8 cellular contexts compared by ENCODE assay signal in the genomic region with DNA sequence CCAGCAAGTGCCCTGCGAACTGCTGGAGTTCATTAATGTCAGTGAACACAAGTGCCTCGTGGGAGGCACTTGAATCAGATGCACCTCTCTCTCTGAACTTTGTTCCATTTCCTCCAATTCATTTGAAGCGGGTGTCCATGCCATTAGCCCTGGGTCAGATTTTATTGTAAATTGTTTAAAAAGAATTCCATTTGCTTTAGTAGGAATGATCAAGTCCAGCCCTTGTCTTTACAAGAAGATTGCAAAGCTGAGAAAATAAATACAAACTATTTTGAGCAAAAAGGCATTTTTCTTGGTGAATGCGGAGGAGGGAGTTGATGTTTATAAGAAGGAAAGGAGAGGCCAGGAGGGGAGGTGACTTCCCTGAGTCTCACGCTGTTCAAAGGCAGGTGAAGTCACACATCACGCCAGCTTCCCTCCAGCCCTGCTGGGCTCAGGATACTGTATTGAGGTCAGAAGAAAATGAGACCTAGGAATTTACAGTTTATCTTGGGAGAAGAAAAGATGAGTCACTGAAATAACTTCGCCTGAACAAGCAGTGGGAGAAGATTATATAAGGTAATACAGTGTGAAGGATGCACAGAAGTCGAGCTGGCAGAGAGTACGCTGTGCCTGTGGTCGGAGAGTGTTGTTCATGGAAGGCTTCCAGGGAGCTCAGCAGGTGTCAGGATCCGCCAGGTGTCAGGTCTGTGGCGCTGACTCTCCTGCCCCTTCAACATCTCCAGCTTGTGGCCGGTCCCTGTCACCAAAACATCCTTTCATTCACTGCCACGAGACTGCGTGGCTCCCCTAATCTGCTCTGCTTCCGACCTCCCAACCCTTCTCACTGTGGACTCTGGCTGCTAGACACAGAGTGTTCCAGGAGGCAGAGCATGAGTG. TPM values are rescaled to one million over a fixed set of nuclear protein-coding genes. Genes with fewer than 3 reads are reported as not detected.
A peak's percentile ranks its signal among the peaks of the same experiment; 100 is the strongest.
DNase-seq lines count a peak whose midpoint lies in the region; ATAC-seq, FAIRE-seq and TF ChIP-seq lines count a peak whose summit lies in the region.

No MANE protein-coding gene starts in this region.

- no peak for FAIRE-seq in small intestine (lab: Jason Lieb, UNC)

- no peaks in the 10 kb centered on the region for H3K4me1 ChIP-seq in small intestine (ENCODE audit: control insufficient read depth in 2 of 2, insufficient read depth in 1 of 2, low read depth in 1 of 2, low read length in 1 of 2)

- TF ChIP-seq CTCF in RWPE1 (conservative IDR thresholded peaks at IDR 0.05; ENCODE audit: low read depth) (no peak), foreskin fibroblast (IDR thresholded peaks at IDR 0.05; ENCODE audit: low read depth, low read length) (no peak)
- no peak for TF ChIP-seq CTCF in activated CD8-positive, alpha-beta T cell treated with anti-CD3 and anti-CD28 coated beads for 36 hours (IDR thresholded peaks at IDR 0.05)

- no peaks in the 10 kb centered on the region for H3K36me3 ChIP-seq in small intestine (ENCODE audit: control insufficient read depth in 2 of 2, insufficient read depth in 2 of 2, low read length in 2 of 2)

- H3K9me3 ChIP-seq in small intestine (ENCODE audit: control insufficient read depth, low read depth): no peaks in the 10 kb centered on the region

- no peak overlapping the region for H3K4me3 Mint-ChIP-seq in activated CD8-positive, alpha-beta T cell treated with anti-CD3 and anti-CD28 coated beads for 36 hours

- POLR2A ChIA-PET in RWPE1 (lab: Yijun Ruan, JAX; ENCODE audit: low non-redundant PET): no interaction called here
- POLR2A ChIA-PET in activated CD8-positive, alpha-beta T cell treated with anti-CD3 and anti-CD28 coated beads for 36 hours (lab: Charles Lee): interaction anchor here (0.6 kb wide), 1 partner anchor 172 kb away, joined by 3 read pairs; no protein-coding TSS in a partner anchor

- H3K4me3 ChIP-seq in foreskin fibroblast (ENCODE audit: low read depth in 1 of 2, low read length in 2 of 2) (no peak overlapping the region), small intestine (ENCODE audit: low read depth in 1 of 2, low read length in 2 of 2) (no peak overlapping the region)

- no peaks in the 10 kb centered on the region for H3K4me1 Mint-ChIP-seq in activated CD8-positive, alpha-beta T cell treated with anti-CD3 and anti-CD28 coated beads for 36 hours (ENCODE audit: low read depth)

- intact Hi-C loops in activated CD8-positive, alpha-beta T cell treated with anti-CD3 and anti-CD28 coated beads for 36 hours (cut with micrococcal nuclease): no loop called here

- peaks cover 6% of the 10 kb centered on the region for H3K27me3 Mint-ChIP-seq in activated CD8-positive, alpha-beta T cell treated with anti-CD3 and anti-CD28 coated beads for 36 hours

- no peak for ATAC-seq in GM19467 (IDR thresholded peaks at IDR 0.05; ENCODE audit: unreplicated experiment)
- no peak for ATAC-seq in activated CD8-positive, alpha-beta T cell treated with anti-CD3 and anti-CD28 coated beads for 36 hours

- DNase-seq in HS-5 (ENCODE audit: low read depth) (peak; percentile 25), RWPE1 (ENCODE audit: low spot score) (peak; percentile 79), foreskin fibroblast (peak; percentile 17 to 64), small intestine (peak; percentile 25), AML-193 (lab: John Stamatoyannopoulos, UW) (no peak), medulla oblongata (ENCODE audit: extremely low spot score) (no peak)
- no peak for DNase-seq in activated CD8-positive, alpha-beta T cell treated with anti-CD3 and anti-CD28 coated beads for 36 hours

- 12 to 42% (median 19%) methylated on average over 16 of the region's 16 CpGs for WGBS in small intestine, 3 donors

- CTCF ChIA-PET in RWPE1 (lab: Yijun Ruan, JAX): interaction anchor here (0.5 to 1.3 kb wide), 3 partner anchors 27 to 49 kb away, joined by 3 to 4 read pairs (median 4); no protein-coding TSS in a partner anchor
- CTCF ChIA-PET in activated CD8-positive, alpha-beta T cell treated with anti-CD3 and anti-CD28 coated beads for 36 hours (lab: Charles Lee): no interaction called here

- no peaks in the 10 kb centered on the region for H3K27me3 ChIP-seq in small intestine (ENCODE audit: control insufficient read depth in 2 of 2, insufficient read depth in 2 of 2, low read length in 2 of 2)

- no peaks in the 10 kb centered on the region for H3K9me3 Mint-ChIP-seq in activated CD8-positive, alpha-beta T cell treated with anti-CD3 and anti-CD28 coated beads for 36 hours

- H3K27ac Mint-ChIP-seq in activated CD8-positive, alpha-beta T cell treated with anti-CD3 and anti-CD28 coated beads for 36 hours: no peak overlapping the region

- H3K36me3 Mint-ChIP-seq in activated CD8-positive, alpha-beta T cell treated with anti-CD3 and anti-CD28 coated beads for 36 hours (ENCODE audit: low read depth): no peaks in the 10 kb centered on the region

- H3K27ac ChIP-seq in RWPE1: no peak overlapping the region
- H3K27ac ChIP-seq in small intestine (ENCODE audit: low read depth in 1 of 2, low read length in 1 of 2): no peak overlapping the region

RNA-seq across cellular contexts. Expression of a gene that starts 36.5 kb away (rescaled TPM):
- polyA plus RNA-seq in small intestine: under 1 TPM in 1 of 3 donors, not detected in 2; 0.88 TPM
- total RNA-seq in activated CD8-positive, alpha-beta T cell treated with anti-CD3 and anti-CD28 coated beads for 36 hours: under 1 TPM; 0.16 to 0.23 TPM

Comparison
In these comparisons a context has a peak if more than half of its experiments do, and no peak if none do; other contexts are left out.
1. DNase-seq: peak in HS-5 (single experiment), RWPE1 (single experiment), foreskin fibroblast (2 of 2) and small intestine (single experiment); none in AML-193 (0 of 2), activated CD8-positive, alpha-beta T cell treated with anti-CD3 and anti-CD28 coated beads for 36 hours (single experiment) and medulla oblongata (single experiment).